ENCODE assay signal across 27 cellular contexts in the genomic region with DNA sequence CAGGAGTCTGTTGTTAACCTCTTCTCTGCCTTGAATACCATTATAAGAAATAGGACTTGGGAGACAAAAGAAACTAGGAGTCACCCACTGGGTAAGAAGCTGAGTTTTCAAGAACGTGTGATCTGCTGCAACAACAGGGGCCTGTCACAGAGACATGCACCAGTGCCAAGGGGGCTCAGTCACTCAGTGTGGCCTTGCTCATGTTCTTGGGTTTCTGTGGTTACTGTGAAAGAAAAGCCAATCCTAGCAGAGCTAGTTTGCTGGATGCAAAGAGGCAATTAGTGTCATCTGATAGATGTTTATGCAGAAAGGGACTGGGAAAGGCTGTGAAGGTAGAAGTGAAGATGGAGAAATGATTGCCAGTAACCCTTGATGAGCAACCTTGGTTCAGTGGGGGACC.
"Had no signal": no experiment of that assay in that cellular context is flagged by ENCODE, and none has a peak within 500 bp of the region (broad histone marks: within the 10 kb centered on the region; RNA-seq: fewer than 3 reads in every experiment).

No MANE protein-coding gene starts in this region.

- H3K36me3 Mint-ChIP-seq: mesothelial cell of epicardium; naive B cell; natural killer cell treated with Interleukin-12 subunit alpha and Interleukin-12 subunit beta and Interleukin-15 and Interleukin-18, amount 100 ng/mL, for 72 hours; type B pancreatic cell had no signal

- H3K79me2 ChIP-seq: hepatocyte had no signal

- H3K36me3 ChIP-seq: esophagus muscularis mucosa, gastroesophageal sphincter, heart left ventricle, left lung, sigmoid colon, tibial artery had no signal

- H3K4me3 Mint-ChIP-seq: mesothelial cell of epicardium; naive B cell; natural killer cell treated with Interleukin-12 subunit alpha and Interleukin-12 subunit beta and Interleukin-15 and Interleukin-18, amount 100 ng/mL, for 72 hours; type B pancreatic cell had no signal

- H3K4me1 Mint-ChIP-seq: mesothelial cell of epicardium, naive B cell had no signal

- H3K27me3 Mint-ChIP-seq: type B pancreatic cell had no signal

- H3K4me2 ChIP-seq: hepatocyte had no signal

- FAIRE-seq: endothelial cell of umbilical vein, kidney had no signal

- H3K27ac Mint-ChIP-seq: mesothelial cell of epicardium; naive B cell; natural killer cell treated with Interleukin-12 subunit alpha and Interleukin-12 subunit beta and Interleukin-15 and Interleukin-18, amount 100 ng/mL, for 72 hours; type B pancreatic cell had no signal

- DNase-seq: dermis blood vessel endothelial cell; effector memory CD4-positive, alpha-beta T cell; foreskin keratinocyte; heart left ventricle; kidney; left cardiac atrium; left lung; mesenchymal stem cell; mucosa of descending colon; naive B cell; nucleus accumbens; posterior cingulate gyrus; psoas muscle; right cardiac atrium; sigmoid colon; stimulated activated naive CD4-positive, alpha-beta T cell; substantia nigra; testis; tibial artery had no signal

- H3K9me3 Mint-ChIP-seq: mesothelial cell of epicardium; natural killer cell treated with Interleukin-12 subunit alpha and Interleukin-12 subunit beta and Interleukin-15 and Interleukin-18, amount 100 ng/mL, for 72 hours; type B pancreatic cell had no signal

- H3K4me1 ChIP-seq: esophagus muscularis mucosa, foreskin keratinocyte, gastroesophageal sphincter, heart left ventricle, left lung, psoas muscle, sigmoid colon, testis, tibial artery had no signal

- ATAC-seq: foreskin keratinocyte; gastroesophageal sphincter; heart left ventricle; left cardiac atrium; left lung; mucosa of descending colon; natural killer cell treated with Interleukin-12 subunit alpha and Interleukin-12 subunit beta and Interleukin-15 and Interleukin-18, amount 100 ng/mL, for 72 hours; psoas muscle; right cardiac atrium had no signal

- H2AFZ ChIP-seq: hepatocyte had no signal

- H3K9me3 ChIP-seq: esophagus muscularis mucosa, gastroesophageal sphincter, heart left ventricle, left lung, mucosa of descending colon, psoas muscle, sigmoid colon, testis, tibial artery had no signal

- H3K27ac ChIP-seq: coronary artery, esophagus muscularis mucosa, foreskin keratinocyte, gastroesophageal sphincter, heart left ventricle, hepatocyte, left lung, psoas muscle, sigmoid colon, testis, tibial artery had no signal

- H3K27me3 ChIP-seq: esophagus muscularis mucosa, gastroesophageal sphincter, heart left ventricle, hepatocyte, sigmoid colon, testis, tibial artery had no signal

- H3K4me3 ChIP-seq: coronary artery, esophagus muscularis mucosa, gastroesophageal sphincter, heart left ventricle, hepatocyte, left lung, mucosa of descending colon, psoas muscle, sigmoid colon, testis, tibial artery had no signal
